Comparison of ENCODE assay signal across 10 cellular contexts in the genomic region with DNA sequence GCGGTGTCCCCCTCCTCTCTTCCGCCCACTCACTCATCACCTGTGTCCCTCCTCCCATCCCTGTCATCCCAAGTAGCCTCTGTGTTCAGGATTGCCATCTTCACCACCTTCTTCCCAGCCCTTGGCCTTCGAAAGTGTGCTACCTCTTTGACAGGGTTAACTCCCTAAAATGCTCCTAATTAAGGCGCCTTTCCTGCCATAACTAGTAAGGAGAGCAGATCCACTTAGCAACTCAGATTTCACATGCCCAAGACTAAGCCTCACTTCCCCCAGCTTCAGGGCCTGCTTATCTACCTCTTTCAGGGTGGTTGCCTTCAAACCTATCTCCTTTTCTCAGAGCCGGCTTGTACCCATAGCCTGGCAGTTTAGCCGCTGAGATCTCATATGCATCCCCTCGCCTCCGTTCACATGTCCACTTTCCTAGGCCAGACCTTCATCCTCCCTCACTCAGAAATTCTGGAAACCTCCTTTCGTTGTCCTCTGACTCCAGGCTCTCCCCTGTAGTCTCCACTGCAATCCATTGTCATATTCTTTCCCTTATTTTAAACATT. TPM values are rescaled to one million over a fixed set of nuclear protein-coding genes. Genes with fewer than 3 reads are reported as not detected.
A peak's percentile ranks its signal among the peaks of the same experiment; 100 is the strongest.
DNase-seq lines count a peak whose midpoint lies in the region; ATAC-seq and TF ChIP-seq lines count a peak whose summit lies in the region.
"Had no signal": no experiment of that assay in that cellular context is flagged by ENCODE, and none has a peak within 500 bp of the region (broad histone marks: within the 10 kb centered on the region; RNA-seq: fewer than 3 reads in every experiment).

No MANE protein-coding gene starts in this region.

- DNase-seq in HFF-Myc (ENCODE audit: extremely low read depth, low read depth) (no peak), spleen (no peak), NCI-H2227 (lab: John Stamatoyannopoulos, UW; ENCODE audit: unreplicated experiment) (no peak), T-helper 9 cell (no peak)
- no peak for DNase-seq in activated naive CD8-positive, alpha-beta T cell treated with anti-CD3 and anti-CD28 coated beads, Interleukin-2, amount 10 ng/mL, durations not matched to agents 7 days and 5 days
- no peak for DNase-seq in effector memory CD4-positive, alpha-beta T cell
- DNase-seq: T1000 had no signal

- H3K36me3 ChIP-seq in spleen = no peaks in the 10 kb centered on the region
- H3K36me3 ChIP-seq in effector memory CD4-positive, alpha-beta T cell (ENCODE audit: control insufficient read depth, insufficient read depth, low read length) = no peaks in the 10 kb centered on the region

- peak overlapping the region; percentile 76 for H3K4me3 ChIP-seq in HFF-Myc (replicated peaks; ENCODE audit: low read depth, low read length)
- H3K4me3 ChIP-seq in iPS-18c (ENCODE audit: insufficient read depth, low read depth, low read length) = peak overlapping the region; percentile 95; the same call in 1 of the 2 replicates
- H3K4me3 ChIP-seq in spleen = peak overlapping the region in 5 of 8 donors; percentile 53 to 78 (median 63)
- H3K4me3 ChIP-seq in effector memory CD4-positive, alpha-beta T cell (ENCODE audit: insufficient read depth, low read depth, low read length, poor library complexity, severe bottlenecking) = no peak overlapping the region
- H3K4me3 ChIP-seq: K562 had no signal

- H3K4me1 Mint-ChIP-seq in activated naive CD8-positive, alpha-beta T cell treated with anti-CD3 and anti-CD28 coated beads, Interleukin-2, amount 10 ng/mL, durations not matched to agents 7 days and 5 days = peaks cover 5% of the 10 kb centered on the region

- H3K27me3 ChIP-seq in spleen (replicated peaks in 1 of 7) = peaks cover 0 to 50% (median 21%) of the 10 kb centered on the region in 7 donors
- H3K27me3 ChIP-seq in effector memory CD4-positive, alpha-beta T cell (replicated peaks; ENCODE audit: control insufficient read depth, insufficient read depth, low read length, poor library complexity, severe bottlenecking) = peaks cover 16% of the 10 kb centered on the region

- H3K9me3 Mint-ChIP-seq in activated naive CD8-positive, alpha-beta T cell treated with anti-CD3 and anti-CD28 coated beads, Interleukin-2, amount 10 ng/mL, durations not matched to agents 7 days and 5 days = peaks cover 3% of the 10 kb centered on the region

- intact Hi-C loops in spleen (cut with DNase I; ENCODE audit: low total_unique reads) = no loop called here

- POLR2A ChIA-PET in activated naive CD8-positive, alpha-beta T cell treated with anti-CD3 and anti-CD28 coated beads, Interleukin-2, amount 10 ng/mL, durations not matched to agents 7 days and 5 days (lab: Charles Lee) = no interaction called here

- no peak for ATAC-seq in activated naive CD8-positive, alpha-beta T cell treated with anti-CD3 and anti-CD28 coated beads, Interleukin-2, amount 10 ng/mL, durations not matched to agents 7 days and 5 days (ENCODE audit: low read depth)
- no peak for ATAC-seq in GM18867 (IDR thresholded peaks at IDR 0.05; ENCODE audit: unreplicated experiment)
- ATAC-seq: K562 had no signal

- no peaks in the 10 kb centered on the region for H3K36me3 Mint-ChIP-seq in activated naive CD8-positive, alpha-beta T cell treated with anti-CD3 and anti-CD28 coated beads, Interleukin-2, amount 10 ng/mL, durations not matched to agents 7 days and 5 days

- peaks cover 52% of the 10 kb centered on the region for H3K27me3 Mint-ChIP-seq in activated naive CD8-positive, alpha-beta T cell treated with anti-CD3 and anti-CD28 coated beads, Interleukin-2, amount 10 ng/mL, durations not matched to agents 7 days and 5 days

- TF ChIP-seq CTCF in HFF-Myc (IDR thresholded peaks at IDR 0.05; ENCODE audit: low read depth, low read length, missing control alignments) = no peak
- TF ChIP-seq CTCF in spleen (IDR thresholded peaks at IDR 0.05 in 8 of 11, conservative IDR thresholded peaks at IDR 0.05 in 3 of 11) = no peak

- H3K9me3 ChIP-seq in iPS-18c (ENCODE audit: control insufficient read depth, insufficient read depth, low read length) = no peaks in the 10 kb centered on the region
- peaks cover 0 to 12% (median 3%) of the 10 kb centered on the region in 8 donors for H3K9me3 ChIP-seq in spleen
- H3K9me3 ChIP-seq in effector memory CD4-positive, alpha-beta T cell (ENCODE audit: control insufficient read depth, low read length) = no peaks in the 10 kb centered on the region

- WGBS in spleen, 5 donors = 83 to 98% (median 90%) methylated on average over 7 to 9 of the region's 9 CpGs

- H3K27ac ChIP-seq in spleen = peak overlapping the region in 5 of 8 donors; percentile 77 to 84 (median 79)
- H3K27ac ChIP-seq in effector memory CD4-positive, alpha-beta T cell (ENCODE audit: insufficient read depth, low read length, poor library complexity, severe bottlenecking) = no peak overlapping the region

- H3K4me3 Mint-ChIP-seq in activated naive CD8-positive, alpha-beta T cell treated with anti-CD3 and anti-CD28 coated beads, Interleukin-2, amount 10 ng/mL, durations not matched to agents 7 days and 5 days = peak overlapping the region; percentile 70

- TF ChIP-seq POLR2A in spleen (IDR thresholded peaks at IDR 0.05) = no peak

- H3K4me1 ChIP-seq in spleen = peaks cover 0 to 26% (median 15%) of the 10 kb centered on the region in 6 donors
- no peaks in the 10 kb centered on the region for H3K4me1 ChIP-seq in effector memory CD4-positive, alpha-beta T cell (ENCODE audit: control insufficient read depth, insufficient read depth, low read length, poor library complexity, severe bottlenecking)

- H3K27ac Mint-ChIP-seq in activated naive CD8-positive, alpha-beta T cell treated with anti-CD3 and anti-CD28 coated beads, Interleukin-2, amount 10 ng/mL, durations not matched to agents 7 days and 5 days = no peak overlapping the region

RNA-seq across cellular contexts. Expression of gene FSTL1, which starts 1.0 kb away (rescaled TPM):
- 1 to 10 TPM in 1 of 2 experiments, under 1 TPM in 1; 0.31 to 1.1 TPM for total RNA-seq in activated naive CD8-positive, alpha-beta T cell treated with anti-CD3 and anti-CD28 coated beads, Interleukin-2, amount 10 ng/mL, durations not matched to agents 7 days and 5 days
- 100 to 1,000 TPM in 5 of 7 donors, 10 to 100 TPM in 2; 84.4 to 228 (median 115) TPM for total RNA-seq in spleen
- 10 to 100 TPM in 2 of 3 donors, 1 to 10 TPM in 1; 6.7 to 18.1 (median 17.9) TPM for polyA plus RNA-seq in spleen

Comparison
In these comparisons a context has a peak if more than half of its experiments do, and no peak if none do; other contexts are left out.
1. RNA of gene FSTL1, which starts 1.0 kb away (total RNA-seq): 84.4 to 228 TPM in spleen; 0.31 to 1.1 TPM in activated naive CD8-positive, alpha-beta T cell treated with anti-CD3 and anti-CD28 coated beads, Interleukin-2, amount 10 ng/mL, durations not matched to agents 7 days and 5 days; every median in the first group is over 10 times any median in the second.